ENCODE assay signal across 22 cellular contexts in genomic region chr12:104352106-104352713, GRCh38. TPM values are rescaled to one million over a fixed set of nuclear protein-coding genes. Genes with fewer than 3 reads are reported as not detected.
DNase-seq lines count a peak whose midpoint lies in the region; ATAC-seq and TF ChIP-seq lines count a peak whose summit lies in the region.
"Had no signal": no experiment of that assay in that cellular context is flagged by ENCODE, and none has a peak within 500 bp of the region (broad histone marks: within the 10 kb centered on the region; RNA-seq: fewer than 3 reads in every experiment).

No MANE protein-coding gene starts in this region.

- H3K27me3 Mint-ChIP-seq in endodermal cell (ENCODE audit: insufficient read depth) (no peaks in the 10 kb centered on the region), osteocyte (ENCODE audit: unreplicated experiment) (no peaks in the 10 kb centered on the region)
- H3K27me3 Mint-ChIP-seq: activated CD4-positive, alpha-beta memory T cell treated with anti-CD3 and anti-CD28 coated beads, Interleukin-2, amount 10 ng/mL, durations not matched to agents 7 days and 5 days; activated naive CD8-positive, alpha-beta T cell treated with anti-CD3 and anti-CD28 coated beads, Interleukin-2, amount 10 ng/mL, durations not matched to agents 7 days and 5 days; B cell; stimulated activated memory B cell treated with anti-CD40 and anti-IgM and Interleukin-4, amounts not matched to agents 10 μg/mL and 1 μg/mL and 100 μg/mL, for 72 hours had no signal

- H3K4me1 ChIP-seq in HUES48 (ENCODE audit: control insufficient read depth, insufficient read depth, low read length), result peaks cover 23% of the 10 kb centered on the region
- H3K4me1 ChIP-seq in endodermal cell (ENCODE audit: control insufficient read depth, insufficient read depth, low read length), result no peaks in the 10 kb centered on the region

- DNase-seq in ELF-1 (ENCODE audit: low read depth, low spot score) (peak; percentile 1), endodermal cell (peak; percentile 38), osteocyte (ENCODE audit: extremely low spot score, unreplicated experiment) (peak; percentile 21), iPS-NIHi11 (ENCODE audit: low spot score) (no peak)
- DNase-seq: activated CD4-positive, alpha-beta memory T cell treated with anti-CD3 and anti-CD28 coated beads, Interleukin-2, amount 10 ng/mL, durations not matched to agents 7 days and 5 days; activated naive CD8-positive, alpha-beta T cell treated with anti-CD3 and anti-CD28 coated beads, Interleukin-2, amount 10 ng/mL, durations not matched to agents 7 days and 5 days; Caco-2; glutamatergic neuron; NCI-H1694; NCI-H2227 treated with DMSO at 0.1 percent for 48 hours; NCI-H82; nucleus accumbens; retina had no signal

- H3K27ac ChIP-seq in HUES48 (ENCODE audit: low read depth, low read length), result peak overlapping the region; percentile 72
- no peak overlapping the region for H3K27ac ChIP-seq in endodermal cell (ENCODE audit: low read depth, low read length)
- H3K27ac ChIP-seq: HL-60 had no signal

- no peak overlapping the region for H3K9ac ChIP-seq in HUES48 (ENCODE audit: low read depth, low read length)
- H3K9ac ChIP-seq in endodermal cell (ENCODE audit: extremely low read depth, low read length, poor library complexity, severe bottlenecking), result no peak overlapping the region

- H3K36me3 Mint-ChIP-seq in endodermal cell (ENCODE audit: low read depth) (peaks cover 23% of the 10 kb centered on the region), osteocyte (ENCODE audit: unreplicated experiment) (peaks cover 43% of the 10 kb centered on the region)

- TF ChIP-seq CTCF in endodermal cell (conservative IDR thresholded peaks at IDR 0.05) (no peak), osteocyte (IDR thresholded peaks at IDR 0.05) (no peak)

- H3K36me3 ChIP-seq in HUES48 (ENCODE audit: control insufficient read depth, insufficient read depth, low read length) (peaks cover 48% of the 10 kb centered on the region), endodermal cell (ENCODE audit: control insufficient read depth, insufficient read depth, low read length) (peaks cover 46% of the 10 kb centered on the region)

- H3K4me3 Mint-ChIP-seq in endodermal cell (no peak overlapping the region), osteocyte (ENCODE audit: unreplicated experiment) (no peak overlapping the region)
- H3K4me3 Mint-ChIP-seq: activated CD4-positive, alpha-beta memory T cell treated with anti-CD3 and anti-CD28 coated beads, Interleukin-2, amount 10 ng/mL, durations not matched to agents 7 days and 5 days; activated naive CD8-positive, alpha-beta T cell treated with anti-CD3 and anti-CD28 coated beads, Interleukin-2, amount 10 ng/mL, durations not matched to agents 7 days and 5 days; B cell; stimulated activated memory B cell treated with anti-CD40 and anti-IgM and Interleukin-4, amounts not matched to agents 10 μg/mL and 1 μg/mL and 100 μg/mL, for 72 hours; T-helper 2 cell treated with Interferon-gamma antibody and Interleukin-4, amounts not matched to agents 5 μg/mL and 100 μg/mL, for 36 hours; WTC11 had no signal

- H3K27ac Mint-ChIP-seq in endodermal cell (no peak overlapping the region), osteocyte (ENCODE audit: unreplicated experiment) (no peak overlapping the region)
- H3K27ac Mint-ChIP-seq: activated CD4-positive, alpha-beta memory T cell treated with anti-CD3 and anti-CD28 coated beads, Interleukin-2, amount 10 ng/mL, durations not matched to agents 7 days and 5 days; activated naive CD8-positive, alpha-beta T cell treated with anti-CD3 and anti-CD28 coated beads, Interleukin-2, amount 10 ng/mL, durations not matched to agents 7 days and 5 days; B cell; stimulated activated memory B cell treated with anti-CD40 and anti-IgM and Interleukin-4, amounts not matched to agents 10 μg/mL and 1 μg/mL and 100 μg/mL, for 72 hours; T-helper 2 cell treated with Interferon-gamma antibody and Interleukin-4, amounts not matched to agents 5 μg/mL and 100 μg/mL, for 36 hours; WTC11 had no signal

- ATAC-seq in HG02884 (IDR thresholded peaks at IDR 0.05; ENCODE audit: unreplicated experiment), result no peak
- no peak for ATAC-seq in HG03139 (IDR thresholded peaks at IDR 0.05; ENCODE audit: unreplicated experiment)
- ATAC-seq: Panc1; stimulated activated memory B cell treated with anti-CD40 and anti-IgM and Interleukin-4, amounts not matched to agents 10 μg/mL and 1 μg/mL and 100 μg/mL, for 72 hours had no signal

- 96 to 100% methylated on average over 1 to 3 of the region's 3 CpGs for WGBS in endodermal cell (ENCODE audit: insufficient coverage in 1 of 2, insufficient read length in 1 of 2), 2 experiments

- H3K4me3 ChIP-seq in HUES48 (ENCODE audit: low read depth, low read length) (no peak overlapping the region), endodermal cell (ENCODE audit: low read length) (no peak overlapping the region)

- H3K4me1 Mint-ChIP-seq in endodermal cell (no peaks in the 10 kb centered on the region), osteocyte (ENCODE audit: unreplicated experiment) (no peaks in the 10 kb centered on the region)
- H3K4me1 Mint-ChIP-seq: activated CD4-positive, alpha-beta memory T cell treated with anti-CD3 and anti-CD28 coated beads, Interleukin-2, amount 10 ng/mL, durations not matched to agents 7 days and 5 days; activated naive CD8-positive, alpha-beta T cell treated with anti-CD3 and anti-CD28 coated beads, Interleukin-2, amount 10 ng/mL, durations not matched to agents 7 days and 5 days; B cell had no signal

- no peaks in the 10 kb centered on the region for H3K27me3 ChIP-seq in HUES48 (ENCODE audit: control insufficient read depth, insufficient read depth, low read length)
- H3K27me3 ChIP-seq in endodermal cell (ENCODE audit: control insufficient read depth, insufficient read depth, low read length, poor library complexity, severe bottlenecking), result no peaks in the 10 kb centered on the region

- H3K9me3 Mint-ChIP-seq in endodermal cell, result no peaks in the 10 kb centered on the region
- no peaks in the 10 kb centered on the region for H3K9me3 Mint-ChIP-seq in osteocyte (ENCODE audit: unreplicated experiment)
- H3K9me3 Mint-ChIP-seq: activated CD4-positive, alpha-beta memory T cell treated with anti-CD3 and anti-CD28 coated beads, Interleukin-2, amount 10 ng/mL, durations not matched to agents 7 days and 5 days; activated naive CD8-positive, alpha-beta T cell treated with anti-CD3 and anti-CD28 coated beads, Interleukin-2, amount 10 ng/mL, durations not matched to agents 7 days and 5 days; stimulated activated memory B cell treated with anti-CD40 and anti-IgM and Interleukin-4, amounts not matched to agents 10 μg/mL and 1 μg/mL and 100 μg/mL, for 72 hours; T-helper 2 cell treated with Interferon-gamma antibody and Interleukin-4, amounts not matched to agents 5 μg/mL and 100 μg/mL, for 36 hours; WTC11 had no signal

- H3K9me3 ChIP-seq in HUES48 (ENCODE audit: control insufficient read depth, insufficient read depth, low read length) (no peaks in the 10 kb centered on the region), endodermal cell (ENCODE audit: control insufficient read depth, low read length) (no peaks in the 10 kb centered on the region)
- H3K9me3 ChIP-seq: Caco-2 had no signal

RNA-seq across cellular contexts. Expression of gene EID3, which starts 48.7 kb away (rescaled TPM):
- total RNA-seq in endodermal cell, result 1 to 10 TPM; 3.7 to 4.6 TPM
- polyA plus RNA-seq in endodermal cell (2013, experiment 1 of 2), result 0.39 TPM
- polyA plus RNA-seq in endodermal cell (2013, experiment 2 of 2), result 0.37 TPM
- 2.8 and 3.7 TPM in 2 replicates for total RNA-seq in osteocyte
